In genomic region chr11:76891793-76892192, GRCh38 we compare ENCODE assay signal across 17 cellular contexts.
"Had no signal": no experiment of that assay in that cellular context is flagged by ENCODE, and none has a peak within 500 bp of the region (broad histone marks: within the 10 kb centered on the region; RNA-seq: fewer than 3 reads in every experiment).

No MANE protein-coding gene starts in this region.

- DNase-seq: activated B cell treated with CpG ODN at 0.5 μM for 24 hours; activated CD4-positive, alpha-beta memory T cell treated with anti-CD3 and anti-CD28 coated beads, Interleukin-2, amount 10 ng/mL, durations not matched to agents 7 days and 5 days; activated CD4-positive, alpha-beta T cell treated with anti-CD3 and anti-CD28 coated beads for 48 hours; activated effector memory CD4-positive, alpha-beta T cell treated with Interleukin-2 at 50 U/mL for 16 hours; activated naive CD4-positive, alpha-beta T cell treated with anti-CD3 and anti-CD28 coated beads for 36 hours; activated naive CD8-positive, alpha-beta T cell treated with anti-CD3 and anti-CD28 coated beads, Interleukin-2, amount 10 ng/mL, durations not matched to agents 7 days and 5 days; activated T-cell treated with anti-CD3 and anti-CD28 coated beads, Interleukin-2, amount 50 U/mL, for 72 hours; dermis blood vessel endothelial cell; effector memory CD4-positive, alpha-beta T cell; left colon; mesenchymal stem cell; posterior cingulate gyrus; stimulated activated CD4-positive, alpha-beta T cell treated with anti-CD3 and anti-CD28 coated beads, Interleukin-2, amount 100 ng/mL, for 24 hours; stimulated activated naive CD8-positive, alpha-beta T cell treated with anti-CD3 and anti-CD28 coated beads, Interleukin-15, amount 100 ng/mL, for 72 hours; T1000; testis had no signal

- H3K36me3 ChIP-seq: cardiac muscle cell had no signal

- H3K27ac ChIP-seq: cardiac muscle cell, testis had no signal

- H3K4me3 ChIP-seq: cardiac muscle cell, testis had no signal

- H3K27me3 ChIP-seq: cardiac muscle cell, testis had no signal
